8 cellular contexts compared by ENCODE assay signal in the genomic region with DNA sequence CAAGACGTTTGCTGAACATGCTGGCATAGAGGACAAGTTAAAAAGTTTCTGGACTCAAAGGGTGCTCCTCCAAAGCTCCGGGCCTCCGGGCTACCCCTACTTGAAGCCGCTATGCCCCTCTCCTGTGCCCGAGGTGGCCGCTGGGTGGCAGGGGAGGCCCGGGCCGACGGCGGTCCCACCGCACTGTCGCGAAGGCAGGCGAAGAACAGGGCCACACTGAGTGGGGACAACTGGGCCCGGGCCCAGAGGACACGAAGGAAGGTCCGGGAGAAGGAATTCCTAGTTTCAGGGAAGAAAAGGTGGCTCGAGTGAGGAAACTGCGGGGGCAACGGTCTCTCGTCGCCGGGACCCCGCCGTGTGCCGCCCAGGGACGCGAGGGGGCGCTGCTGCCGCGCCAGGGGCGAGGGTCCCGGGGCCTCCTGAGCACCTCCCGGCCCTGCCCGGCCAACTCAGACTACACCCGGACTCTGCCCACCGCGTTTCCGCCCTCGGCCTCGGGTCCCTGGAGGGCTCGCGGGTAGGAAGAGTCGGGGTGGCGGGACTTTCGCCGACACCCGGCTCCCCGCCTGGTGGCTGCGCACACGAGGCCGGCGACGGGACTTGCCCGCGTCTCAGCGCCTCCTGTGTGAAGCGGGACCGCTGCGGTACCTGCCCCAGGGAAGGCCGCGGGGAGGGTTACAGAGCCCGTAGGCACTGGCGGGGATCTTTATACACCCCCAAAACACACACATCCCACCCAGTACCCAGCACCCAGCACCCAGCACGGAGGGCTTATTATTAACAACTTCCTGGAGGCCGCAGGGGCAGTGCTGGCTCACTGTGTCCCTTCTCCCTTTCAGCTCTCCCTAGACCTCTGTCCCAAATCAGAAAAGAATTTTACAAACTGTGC. TPM values are rescaled to one million over a fixed set of nuclear protein-coding genes. Genes with fewer than 3 reads are reported as not detected.
DNase-seq lines count a peak whose midpoint lies in the region; ATAC-seq and TF ChIP-seq lines count a peak whose summit lies in the region.

No MANE protein-coding gene starts in this region.

- peak overlapping the region; percentile 58 for H3K27ac ChIP-seq in substantia nigra (ENCODE audit: low read depth, low read length, poor library complexity, severe bottlenecking)

- ATAC-seq in GM19025 (IDR thresholded peaks at IDR 0.05; ENCODE audit: low read depth, unreplicated experiment) (peak; percentile 89), HG03280 (IDR thresholded peaks at IDR 0.05; ENCODE audit: unreplicated experiment) (peak; percentile 93)

- peak overlapping the region; percentile 47 for H3K4me3 ChIP-seq in AG09309 (ENCODE audit: control insufficient read depth, low read depth, low read length)

- peak; percentile 91 for TF ChIP-seq CTCF in AG09309 (IDR thresholded peaks at IDR 0.05; ENCODE audit: control insufficient read depth, insufficient read depth, low read depth, low read length, missing control alignments)

- DNase-seq in AG09309 (ENCODE audit: low read depth) (no peak), RPMI7951 (ENCODE audit: low read depth) (peak; percentile 54), globus pallidus (ENCODE audit: low spot score) (peak; percentile 77), occipital lobe (lab: John Stamatoyannopoulos, UW) (peak; percentile 22), substantia nigra (lab: John Stamatoyannopoulos, UW) (peak in 46 of 49 donors; percentile 10 to 88 (median 64))
- DNase-seq in activated naive CD4-positive, alpha-beta T cell treated with Interleukin-2 at 50 U/mL for 16 hours, result peak; percentile 81

RNA-seq across cellular contexts. Expression of a gene that starts 0.8 kb away (rescaled TPM):
- total RNA-seq in RPMI7951 (2014; rRNA removed; shearing (Covaris generic)), result not detected in 2 replicates
- not detected for total RNA-seq in occipital lobe

RNA-seq across cellular contexts. Expression of a gene that starts 29.6 kb away (rescaled TPM):
- total RNA-seq in RPMI7951 (2014; rRNA removed; shearing (Covaris generic)), result 21.4 and 25.0 TPM in 2 replicates
- total RNA-seq in occipital lobe, result 71.0 TPM
